8 cellular contexts compared by ENCODE assay signal in genomic region chr2:66576381-66577330, GRCh38.
DNase-seq lines count a peak whose midpoint lies in the region; ATAC-seq and TF ChIP-seq lines count a peak whose summit lies in the region.

No MANE protein-coding gene starts in this region.

- DNase-seq in ELF-1 (ENCODE audit: low read depth, low spot score) (peak; percentile 52), UCSD-AML1 (lab: John Stamatoyannopoulos, UW; ENCODE audit: unreplicated experiment) (peak; percentile 65), left ventricle myocardium superior (peak; percentile 29), retinal pigment epithelial cell (ENCODE audit: low read depth) (no peak), Kasumi-1 (lab: John Stamatoyannopoulos, UW) (no peak)
- DNase-seq in activated naive CD4-positive, alpha-beta T cell treated with Interleukin-2 at 50 U/mL for 16 hours: no peak

- H3K4me3 ChIP-seq in retinal pigment epithelial cell (ENCODE audit: low read length): peak overlapping the region; percentile 50

- ATAC-seq in left ventricle myocardium superior: peak; percentile 23
- ATAC-seq in GM19452 (IDR thresholded peaks at IDR 0.05; ENCODE audit: unreplicated experiment): no peak
- ATAC-seq in HG02970 (IDR thresholded peaks at IDR 0.05; ENCODE audit: low FRiP score, unreplicated experiment): no peak

- intact Hi-C loops in left ventricle myocardium superior (cut with micrococcal nuclease): no loop called here

- no peak for TF ChIP-seq CTCF in retinal pigment epithelial cell (conservative IDR thresholded peaks at IDR 0.05; ENCODE audit: low read depth, low read length)

Comparison
In these comparisons a context has a peak if more than half of its experiments do, and no peak if none do; other contexts are left out.
1. DNase-seq: peak in ELF-1 (single experiment), UCSD-AML1 (single experiment) and left ventricle myocardium superior (single experiment); none in retinal pigment epithelial cell (single experiment), activated naive CD4-positive, alpha-beta T cell treated with Interleukin-2 at 50 U/mL for 16 hours (single experiment) and Kasumi-1 (0 of 2).